18 cellular contexts compared by ENCODE assay signal in genomic region chr7:134654104-134654775, GRCh38. TPM values are rescaled to one million over a fixed set of nuclear protein-coding genes. Genes with fewer than 3 reads are reported as not detected.
A peak's percentile ranks its signal among the peaks of the same experiment; 100 is the strongest.
DNase-seq lines count a peak whose midpoint lies in the region; ATAC-seq and TF ChIP-seq lines count a peak whose summit lies in the region.
"Had no signal": no experiment of that assay in that cellular context is flagged by ENCODE, and none has a peak within 500 bp of the region (broad histone marks: within the 10 kb centered on the region; RNA-seq: fewer than 3 reads in every experiment).

No MANE protein-coding gene starts in this region.

- H3K27ac ChIP-seq in SK-N-SH (ENCODE audit: low read depth in 2 of 2, low read length in 1 of 2): no peak overlapping the region; a peak in 1 of 4 replicates
- H3K27ac ChIP-seq: ascending aorta, pancreas, thoracic aorta had no signal

- POLR2A ChIA-PET in SK-N-SH (lab: Yijun Ruan, JAX): no interaction called here

- WGBS in SK-N-SH (ENCODE audit: low lambda C conversion rate): 35% methylated on average over 4 of the region's 4 CpGs

- H2AFZ ChIP-seq in SK-N-SH (ENCODE audit: low read depth): no peak overlapping the region

- H3K4me2 ChIP-seq in SK-N-SH: no peak overlapping the region

- TF ChIP-seq RAD21 in SK-N-SH (IDR thresholded peaks at IDR 0.05; ENCODE audit: low read length): no peak

- peak; percentile 43 for ATAC-seq in GM18907 (IDR thresholded peaks at IDR 0.05; ENCODE audit: unreplicated experiment)
- ATAC-seq: effector memory CD8-positive, alpha-beta T cell; pancreas had no signal

- no peak overlapping the region for H3K4me3 ChIP-seq in SK-N-SH (ENCODE audit: low read depth in 2 of 2, low read length in 1 of 2)
- H3K4me3 ChIP-seq: ascending aorta, lung, pancreas, thoracic aorta had no signal

- no peaks in the 10 kb centered on the region for H3K36me3 ChIP-seq in SK-N-SH (replicated peaks in 1 of 2; ENCODE audit: control insufficient read depth in 1 of 2, insufficient read depth in 2 of 2, low read length in 1 of 2)
- H3K36me3 ChIP-seq: BE2C, pancreas, thoracic aorta had no signal

- no peaks in the 10 kb centered on the region for H3K9me3 ChIP-seq in SK-N-SH
- H3K9me3 ChIP-seq: ascending aorta, BE2C, pancreas, thoracic aorta had no signal

- peaks cover 62% of the 10 kb centered on the region for H3K79me2 ChIP-seq in SK-N-SH (ENCODE audit: insufficient read depth)

- no peaks in the 10 kb centered on the region for H3K27me3 ChIP-seq in SK-N-SH (ENCODE audit: insufficient read depth)
- H3K27me3 ChIP-seq: ascending aorta, BE2C, pancreas had no signal

- no peak for TF ChIP-seq CTCF in SK-N-SH (IDR thresholded peaks at IDR 0.05)

- H3K9ac ChIP-seq in SK-N-SH: no peak overlapping the region

- H3F3A ChIP-seq in SK-N-SH (replicated peaks; ENCODE audit: insufficient read depth): no peaks in the 10 kb centered on the region

- peaks cover 0 to 14% of the 10 kb centered on the region in 2 experiments; a peak in 2 of 4 replicates for H3K4me1 ChIP-seq in SK-N-SH (ENCODE audit: control insufficient read depth in 1 of 2, insufficient read depth in 2 of 2, low read depth in 1 of 2, low read length in 1 of 2)
- H3K4me1 ChIP-seq: ascending aorta, BE2C, pancreas had no signal

- no peaks in the 10 kb centered on the region for H3K9me2 ChIP-seq in SK-N-SH

- CTCF ChIA-PET in SK-N-SH (lab: Yijun Ruan, JAX): interaction anchor here (1.2 to 2.3 kb wide), 3 partner anchors 22 to 96 kb away, joined by 3 to 8 read pairs (median 5); no protein-coding TSS in a partner anchor

- peak; percentile 34 for DNase-seq in Daoy (ENCODE audit: low read depth)
- DNase-seq in SK-N-SH: no peak
- peak; percentile 22 for DNase-seq in astrocyte of the hippocampus (ENCODE audit: low read depth, low spot score)
- no peak for DNase-seq in NCI-H446 (lab: John Stamatoyannopoulos, UW)
- DNase-seq in DMS114 treated with DMSO at 0.1 percent for 48 hours (lab: John Stamatoyannopoulos, UW; ENCODE audit: unreplicated experiment): no peak
- DNase-seq in ACHN: no peak
- DNase-seq: activated B cell treated with CpG ODN at 0.5 μM for 24 hours; BE2C; effector memory CD8-positive, alpha-beta T cell; Karpas-422; NCI-H1417; NCI-H2171; pancreas; stimulated activated CD4-positive, alpha-beta T cell treated with anti-CD3 and anti-CD28 coated beads, Interleukin-4, amount 100 ng/mL, for 1 hour had no signal

- H4K20me1 ChIP-seq in SK-N-SH (ENCODE audit: insufficient read depth): no peaks in the 10 kb centered on the region

- no peak for TF ChIP-seq EP300 in SK-N-SH (IDR thresholded peaks at IDR 0.05; ENCODE audit: borderline replicate concordance in 1 of 2, low read depth in 1 of 2, low read length in 1 of 2)

- in situ Hi-C loops in ACHN (cut with HindIII; ENCODE audit: low pct_ligation_motif_present, low pct_unique_long_range_greater_than_20kb, low sequenced_read_pairs): no loop called here

TF ChIP-seq in SK-N-SH, 30 proteins besides CTCF, POLR2A, EP300 and RAD21:
- TF ChIP-seq MEF2A (IDR thresholded peaks at IDR 0.05; ENCODE audit: borderline replicate concordance, low read depth): no peak
- peak; percentile 19; the same call in 1 of the 2 replicates for TF ChIP-seq JUND (IDR thresholded peaks at IDR 0.05)

RNA-seq across cellular contexts. Expression of gene BPGM, which starts 7.6 kb away (rescaled TPM):
- total RNA-seq in Daoy (2014; rRNA removed; shearing (Covaris generic)): 68.1 and 71.2 TPM in 2 replicates
- polyA plus RNA-seq in SK-N-SH (2012; rRNA removed): 12.4 and 17.4 TPM in 2 replicates
- 20.2 and 28.4 TPM in 2 replicates for polyA plus RNA-seq in SK-N-SH (2012; cell fraction: cytosol; rRNA removed)
- 4.7 and 7.0 TPM in 2 replicates for polyA plus RNA-seq in SK-N-SH (2012; cell fraction: nucleus; rRNA removed)

Comparison
In these comparisons a context has a peak if more than half of its experiments do, and no peak if none do; other contexts are left out.
1. DNase-seq: peak in Daoy (single experiment) and astrocyte of the hippocampus (single experiment); none in SK-N-SH (single experiment), NCI-H446 (0 of 2), DMS114 treated with DMSO at 0.1 percent for 48 hours (single experiment) and ACHN (single experiment).